In the genomic region with DNA sequence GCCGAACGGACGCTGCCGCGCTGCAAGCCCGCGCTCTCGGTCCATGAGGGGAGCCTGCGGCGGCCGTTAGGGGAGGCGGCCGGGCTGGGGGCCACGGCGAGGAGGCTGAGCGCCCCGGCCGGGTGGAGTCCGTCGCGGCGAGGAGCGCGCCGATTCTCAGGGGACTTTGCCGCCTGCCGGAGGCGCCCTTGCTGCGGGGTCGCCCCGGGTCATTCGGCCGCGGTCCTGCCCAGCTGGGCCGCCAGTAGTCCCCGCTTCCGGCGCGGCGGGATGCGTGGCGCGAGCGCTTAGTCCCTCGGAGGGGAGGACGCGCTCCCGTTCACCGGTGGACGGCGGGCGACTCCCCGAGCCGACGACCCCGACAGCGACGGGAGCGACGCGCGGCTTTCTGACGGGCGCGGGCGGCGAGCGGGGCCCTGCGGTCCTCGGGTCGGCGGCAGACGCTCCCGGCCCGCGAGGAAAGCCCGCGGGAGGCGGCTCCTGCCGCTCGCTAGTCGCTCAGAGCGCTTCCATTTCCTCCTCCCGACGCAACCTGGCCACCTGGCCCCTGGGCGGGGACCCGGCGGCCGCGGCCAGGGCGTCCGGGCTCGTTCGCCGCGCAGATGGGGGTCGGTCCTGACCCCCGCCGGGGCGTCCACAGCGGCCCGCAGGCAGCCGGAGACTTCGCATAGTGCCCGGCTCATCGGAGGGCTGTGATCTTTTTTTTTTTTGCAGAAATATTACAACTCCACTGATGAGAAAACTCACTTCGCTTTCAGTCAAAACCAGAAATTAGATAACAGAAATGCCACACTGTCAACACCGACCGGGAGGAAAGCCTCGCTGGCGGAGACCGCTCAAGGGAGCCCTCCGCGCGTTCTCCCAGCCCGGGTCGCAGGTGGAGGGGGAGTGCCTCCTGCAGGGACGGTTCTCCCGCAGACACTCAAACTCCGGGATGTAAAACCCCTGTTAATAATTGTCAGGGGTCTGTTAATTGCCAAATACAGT, we compare ENCODE assay signal across 8 cellular contexts. TPM values are rescaled to one million over a fixed set of nuclear protein-coding genes. Genes with fewer than 3 reads are reported as not detected.
DNase-seq lines count a peak whose midpoint lies in the region; ATAC-seq and TF ChIP-seq lines count a peak whose summit lies in the region.

No MANE protein-coding gene starts in this region.

- H3K27me3 Mint-ChIP-seq in activated CD4-positive, alpha-beta T cell treated with anti-CD3 and anti-CD28 coated beads for 36 hours: no peaks in the 10 kb centered on the region
- peaks cover 18% of the 10 kb centered on the region for H3K27me3 Mint-ChIP-seq in type B pancreatic cell

- peak overlapping the region; percentile 98 for H3K27ac ChIP-seq in WERI-Rb-1

- H3K4me1 ChIP-seq in endocrine pancreas (ENCODE audit: control insufficient read depth, insufficient read depth, low read length): no peaks in the 10 kb centered on the region
- peaks cover 14% of the 10 kb centered on the region for H3K4me1 ChIP-seq in mononuclear cell (ENCODE audit: insufficient read depth, low read length)

- no peak for ATAC-seq in activated CD4-positive, alpha-beta T cell treated with anti-CD3 and anti-CD28 coated beads for 36 hours

- H3K4me3 ChIP-seq in WERI-Rb-1 (ENCODE audit: low read depth, low read length) (peak overlapping the region; percentile 77), endocrine pancreas (ENCODE audit: control insufficient read depth, insufficient read depth, low read length) (peak overlapping the region; percentile 66), mononuclear cell (ENCODE audit: low read length) (peak overlapping the region; percentile 71)

- peak overlapping the region; percentile 78 for H3K9ac ChIP-seq in endocrine pancreas (ENCODE audit: control insufficient read depth, insufficient read depth, low read length)

- H3K27me3 ChIP-seq in WERI-Rb-1 (ENCODE audit: insufficient read depth, low read depth, severe bottlenecking) (no peaks in the 10 kb centered on the region), endocrine pancreas (ENCODE audit: control insufficient read depth, insufficient read depth, low read length) (no peaks in the 10 kb centered on the region), mononuclear cell (ENCODE audit: insufficient read depth, low read length) (no peaks in the 10 kb centered on the region)

- CTCF ChIA-PET in activated CD4-positive, alpha-beta T cell treated with anti-CD3 and anti-CD28 coated beads for 36 hours (lab: Charles Lee): interaction anchor here (0.6 to 1.3 kb wide), 3 partner anchors 85 to 103 kb away, joined by 3 to 4 read pairs (median 4); no protein-coding TSS in a partner anchor

- H3K9me3 ChIP-seq in WERI-Rb-1 (ENCODE audit: severe bottlenecking) (peaks cover 4% of the 10 kb centered on the region), endocrine pancreas (ENCODE audit: control insufficient read depth, low read length) (no peaks in the 10 kb centered on the region), mononuclear cell (ENCODE audit: low read depth, low read length) (no peaks in the 10 kb centered on the region)

- H3K4me3 Mint-ChIP-seq in activated CD4-positive, alpha-beta T cell treated with anti-CD3 and anti-CD28 coated beads for 36 hours: peak overlapping the region; percentile 93
- H3K4me3 Mint-ChIP-seq in type B pancreatic cell: peak overlapping the region; percentile 92

- intact Hi-C loops in activated CD4-positive, alpha-beta T cell treated with anti-CD3 and anti-CD28 coated beads for 36 hours (cut with DNase I, micrococcal nuclease): loop anchor here (1.0 to 5.0 kb wide), 13 partner anchors 8 to 648 kb away; a partner anchor contains a TSS

- H3K27ac Mint-ChIP-seq in activated CD4-positive, alpha-beta T cell treated with anti-CD3 and anti-CD28 coated beads for 36 hours: peak overlapping the region; percentile 84
- H3K27ac Mint-ChIP-seq in type B pancreatic cell: peak overlapping the region; percentile 100

- peaks cover 19% of the 10 kb centered on the region for H3K4me1 Mint-ChIP-seq in activated CD4-positive, alpha-beta T cell treated with anti-CD3 and anti-CD28 coated beads for 36 hours
- peaks cover 8% of the 10 kb centered on the region for H3K4me1 Mint-ChIP-seq in type B pancreatic cell (ENCODE audit: unreplicated experiment)

- POLR2A ChIA-PET in activated CD4-positive, alpha-beta T cell treated with anti-CD3 and anti-CD28 coated beads for 36 hours (lab: Charles Lee): interaction anchor here (0.6 to 0.7 kb wide), 2 partner anchors 18 to 106 kb away, joined by 5 to 11 read pairs; no protein-coding TSS in a partner anchor

- TF ChIP-seq CTCF in WERI-Rb-1 (IDR thresholded peaks at IDR 0.05; ENCODE audit: low read depth, low read length) (peak; percentile 35; the same call in 1 of the 2 replicates), type B pancreatic cell (conservative IDR thresholded peaks at IDR 0.05) (peak; percentile 46)

- peak; percentile 61 for DNase-seq in activated CD4-positive, alpha-beta T cell treated with anti-CD3 and anti-CD28 coated beads for 36 hours
- no peak for DNase-seq in activated CD4-positive, alpha-beta T cell treated with anti-CD3 and anti-CD28 coated beads for 1 hour
- DNase-seq in HCEC 1CT (peak; percentile 24), M059J (ENCODE audit: low read depth) (peak; percentile 27), WERI-Rb-1 (peak; percentile 59), type B pancreatic cell (ENCODE audit: extremely low spot score, unreplicated experiment) (no peak)

- peaks cover 6% of the 10 kb centered on the region for H3K9me3 Mint-ChIP-seq in activated CD4-positive, alpha-beta T cell treated with anti-CD3 and anti-CD28 coated beads for 36 hours (ENCODE audit: low read depth)
- H3K9me3 Mint-ChIP-seq in type B pancreatic cell: no peaks in the 10 kb centered on the region

- H3K36me3 Mint-ChIP-seq in activated CD4-positive, alpha-beta T cell treated with anti-CD3 and anti-CD28 coated beads for 36 hours (ENCODE audit: low read depth): peaks cover 26% of the 10 kb centered on the region
- peaks cover 16% of the 10 kb centered on the region for H3K36me3 Mint-ChIP-seq in type B pancreatic cell

- peaks cover 19% of the 10 kb centered on the region for H3K36me3 ChIP-seq in WERI-Rb-1
- H3K36me3 ChIP-seq in endocrine pancreas (ENCODE audit: control insufficient read depth, insufficient read depth, low read length): no peaks in the 10 kb centered on the region

RNA-seq across cellular contexts. Expression of a gene that starts 0.6 kb away (rescaled TPM):
- 10 to 100 TPM; 30.7 to 32.9 TPM for total RNA-seq in activated CD4-positive, alpha-beta T cell treated with anti-CD3 and anti-CD28 coated beads for 36 hours
- 12.0 and 18.4 TPM in 2 replicates for total RNA-seq in M059J (2014; rRNA removed; shearing (Covaris generic))
- total RNA-seq in mononuclear cell (60.4 TPM), type B pancreatic cell (ENCODE audit: low replicate concordance) (19.9 and 23.4 TPM in 2 replicates)

RNA-seq across cellular contexts. Expression of a gene that starts 57.0 kb away (rescaled TPM):
- 1 to 10 TPM; 6.8 to 7.3 TPM for total RNA-seq in activated CD4-positive, alpha-beta T cell treated with anti-CD3 and anti-CD28 coated beads for 36 hours
- total RNA-seq in M059J (2014; rRNA removed; shearing (Covaris generic)): 13.2 and 32.1 TPM in 2 replicates
- total RNA-seq in mononuclear cell (5.6 TPM), type B pancreatic cell (ENCODE audit: low replicate concordance) (20.5 and 32.3 TPM in 2 replicates)

Comparison
In these comparisons a context has a peak if more than half of its experiments do, and no peak if none do; other contexts are left out.
1. DNase-seq: peak in activated CD4-positive, alpha-beta T cell treated with anti-CD3 and anti-CD28 coated beads for 36 hours (single experiment), HCEC 1CT (single experiment), M059J (single experiment) and WERI-Rb-1 (single experiment); none in activated CD4-positive, alpha-beta T cell treated with anti-CD3 and anti-CD28 coated beads for 1 hour (single experiment) and type B pancreatic cell (single experiment).
2. Peak in every context shown above with its lines, with median percentiles within 50 percentile points of each other: H3K4me3 ChIP-seq.